In genomic region chr20:33095249-33095648, GRCh38 we compare ENCODE assay signal across 10 cellular contexts. TPM values are rescaled to one million over a fixed set of nuclear protein-coding genes. Genes with fewer than 3 reads are reported as not detected.
"Had no signal": no experiment of that assay in that cellular context is flagged by ENCODE, and none has a peak within 500 bp of the region (broad histone marks: within the 10 kb centered on the region; RNA-seq: fewer than 3 reads in every experiment).

No MANE protein-coding gene starts in this region.

- H3K9ac ChIP-seq: KMS-11, SK-N-SH had no signal

- H3K27ac ChIP-seq: KMS-11, RWPE1 had no signal

- DNase-seq: NCI-H1436 had no signal

- H3K4me2 ChIP-seq: KMS-11, SK-N-SH had no signal

RNA-seq across cellular contexts. Expression of gene BPIFB4, which starts 15.8 kb away (rescaled TPM):
- total RNA-seq: HT-29, IMR-90, M059J, OCI-LY7, PC-3, SK-MEL-5 had no signal
- polyA plus RNA-seq: IMR-90, SK-N-SH had no signal

RNA-seq across cellular contexts. Expression of gene BPIFB3, which starts 41.5 kb away (rescaled TPM):
- total RNA-seq: HT-29, IMR-90, M059J, OCI-LY7, PC-3, SK-MEL-5 had no signal
- polyA plus RNA-seq: IMR-90, SK-N-SH had no signal
